ENCODE assay signal across 8 cellular contexts in genomic region chr1:88061106-88061829, GRCh38.
DNase-seq lines count a peak whose midpoint lies in the region; ATAC-seq and TF ChIP-seq lines count a peak whose summit lies in the region.

No MANE protein-coding gene starts in this region.

- peaks cover 0 to 14% (median 11%) of the 10 kb centered on the region in 4 donors for H3K4me1 ChIP-seq in esophagus muscularis mucosa

- no peaks in the 10 kb centered on the region for H3K9me3 Mint-ChIP-seq in naive B cell
- no peaks in the 10 kb centered on the region for H3K9me3 Mint-ChIP-seq in activated T-helper 1 cell treated with anti-CD3 and anti-CD28 coated beads, Interleukin-12 subunit alpha, Interleukin-12 subunit beta, Interleukin-2, Interleukin-4 antibody, amounts not matched to agents 30 ng/mL and 10 ng/mL and 1 ng/mL, durations not matched to agents 14 hours and 24 hours and 36 hours

- H3K36me3 Mint-ChIP-seq in naive B cell: no peaks in the 10 kb centered on the region
- no peaks in the 10 kb centered on the region for H3K36me3 Mint-ChIP-seq in activated T-helper 1 cell treated with anti-CD3 and anti-CD28 coated beads, Interleukin-12 subunit alpha, Interleukin-12 subunit beta, Interleukin-2, Interleukin-4 antibody, amounts not matched to agents 30 ng/mL and 10 ng/mL and 1 ng/mL, durations not matched to agents 14 hours and 24 hours and 36 hours (ENCODE audit: low read depth)

- peak overlapping the region in 1 of 4 donors; percentile 4 for H3K27ac ChIP-seq in esophagus muscularis mucosa (replicated peaks in 1 of 4)

- DNase-seq in COLO829 (ENCODE audit: low spot score): peak; percentile 35
- peak; percentile 41 for DNase-seq in HK-2 (ENCODE audit: unreplicated experiment)
- DNase-seq in RPMI7951 (ENCODE audit: low read depth): peak; percentile 47
- no peak for DNase-seq in esophagus muscularis mucosa (ENCODE audit: extremely low spot score)
- DNase-seq in naive B cell: peak; percentile 23
- DNase-seq in activated T-helper 1 cell treated with anti-CD3 and anti-CD28 coated beads, Interleukin-12 subunit alpha, Interleukin-12 subunit beta, Interleukin-2, Interleukin-4 antibody, amounts not matched to agents 30 ng/mL and 10 ng/mL and 1 ng/mL, durations not matched to agents 14 hours and 24 hours and 36 hours (ENCODE audit: low spot score): no peak

- no peak for TF ChIP-seq POLR2A in esophagus muscularis mucosa (IDR thresholded peaks at IDR 0.05; ENCODE audit: low read depth)

- H3K9me3 ChIP-seq in esophagus muscularis mucosa: no peaks in the 10 kb centered on the region

- WGBS in esophagus muscularis mucosa: 8% methylated on average over 1 of the region's 1 CpG

- H3K27me3 ChIP-seq in esophagus muscularis mucosa: no peaks in the 10 kb centered on the region

- H3K36me3 ChIP-seq in esophagus muscularis mucosa: no peaks in the 10 kb centered on the region

- TF ChIP-seq CTCF in esophagus muscularis mucosa (IDR thresholded peaks at IDR 0.05): peak; percentile 58 to 78 (median 66)

- TF ChIP-seq EP300 in esophagus muscularis mucosa (IDR thresholded peaks at IDR 0.05): no peak

- H3K27ac Mint-ChIP-seq in naive B cell: no peak overlapping the region
- no peak overlapping the region for H3K27ac Mint-ChIP-seq in activated T-helper 1 cell treated with anti-CD3 and anti-CD28 coated beads, Interleukin-12 subunit alpha, Interleukin-12 subunit beta, Interleukin-2, Interleukin-4 antibody, amounts not matched to agents 30 ng/mL and 10 ng/mL and 1 ng/mL, durations not matched to agents 14 hours and 24 hours and 36 hours

- no peak overlapping the region for H3K4me3 ChIP-seq in esophagus muscularis mucosa

- H3K27me3 Mint-ChIP-seq in naive B cell: peaks cover 0 to 5% (median 0%) of the 10 kb centered on the region in 3 donors
- no peaks in the 10 kb centered on the region for H3K27me3 Mint-ChIP-seq in activated T-helper 1 cell treated with anti-CD3 and anti-CD28 coated beads, Interleukin-12 subunit alpha, Interleukin-12 subunit beta, Interleukin-2, Interleukin-4 antibody, amounts not matched to agents 30 ng/mL and 10 ng/mL and 1 ng/mL, durations not matched to agents 14 hours and 24 hours and 36 hours (ENCODE audit: insufficient read depth)

- H3K4me3 Mint-ChIP-seq in naive B cell: no peak overlapping the region
- H3K4me3 Mint-ChIP-seq in activated T-helper 1 cell treated with anti-CD3 and anti-CD28 coated beads, Interleukin-12 subunit alpha, Interleukin-12 subunit beta, Interleukin-2, Interleukin-4 antibody, amounts not matched to agents 30 ng/mL and 10 ng/mL and 1 ng/mL, durations not matched to agents 14 hours and 24 hours and 36 hours: no peak overlapping the region

- intact Hi-C loops in esophagus muscularis mucosa (cut with DNase I): loop anchor here (10.0 kb wide), 1 partner anchor 756 kb away; no protein-coding TSS in a partner anchor
- intact Hi-C loops in activated T-helper 1 cell treated with anti-CD3 and anti-CD28 coated beads, Interleukin-12 subunit alpha, Interleukin-12 subunit beta, Interleukin-2, Interleukin-4 antibody, amounts not matched to agents 30 ng/mL and 10 ng/mL and 1 ng/mL, durations not matched to agents 14 hours and 24 hours and 36 hours (cut with micrococcal nuclease): loop anchor here (1.0 kb wide), 1 partner anchor 768 kb away; no protein-coding TSS in a partner anchor

- ATAC-seq in GM18868 (IDR thresholded peaks at IDR 0.05; ENCODE audit: unreplicated experiment) (peak; percentile 84), naive B cell (ENCODE audit: low read depth in 2 of 2) (peak; percentile 48 to 58), HG03039 (IDR thresholded peaks at IDR 0.05; ENCODE audit: unreplicated experiment) (no peak)

- H3K4me1 Mint-ChIP-seq in naive B cell: peaks cover 0 to 5% (median 0%) of the 10 kb centered on the region in 3 donors
- H3K4me1 Mint-ChIP-seq in activated T-helper 1 cell treated with anti-CD3 and anti-CD28 coated beads, Interleukin-12 subunit alpha, Interleukin-12 subunit beta, Interleukin-2, Interleukin-4 antibody, amounts not matched to agents 30 ng/mL and 10 ng/mL and 1 ng/mL, durations not matched to agents 14 hours and 24 hours and 36 hours (ENCODE audit: low read depth): no peaks in the 10 kb centered on the region

Comparison
In these comparisons a context has a peak if more than half of its experiments do, and no peak if none do; other contexts are left out.
1. DNase-seq: peak in COLO829 (single experiment), HK-2 (single experiment), RPMI7951 (single experiment) and naive B cell (single experiment); none in esophagus muscularis mucosa (single experiment) and activated T-helper 1 cell treated with anti-CD3 and anti-CD28 coated beads, Interleukin-12 subunit alpha, Interleukin-12 subunit beta, Interleukin-2, Interleukin-4 antibody, amounts not matched to agents 30 ng/mL and 10 ng/mL and 1 ng/mL, durations not matched to agents 14 hours and 24 hours and 36 hours (single experiment).